ENCODE assay signal across 35 cellular contexts in the genomic region with DNA sequence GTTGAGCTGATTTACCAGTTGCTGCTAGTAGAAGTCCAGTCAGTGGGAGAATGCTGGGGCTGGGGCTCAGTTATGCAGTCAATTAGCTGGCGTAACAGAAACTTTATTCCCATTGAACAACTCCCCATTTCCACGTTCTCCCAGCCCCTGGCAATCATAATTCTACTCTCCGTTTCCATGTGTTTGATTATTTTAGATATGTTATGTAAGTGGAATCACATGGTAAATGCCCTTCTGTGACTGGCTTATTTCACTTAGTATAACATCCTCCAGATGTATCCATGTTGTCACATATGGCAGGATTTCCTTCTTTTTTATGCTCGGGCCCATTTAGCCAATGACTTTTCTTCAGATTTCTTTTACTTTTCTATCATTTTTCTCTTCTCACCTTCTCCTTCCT.
"Had no signal": no experiment of that assay in that cellular context is flagged by ENCODE, and none has a peak within 500 bp of the region (broad histone marks: within the 10 kb centered on the region; RNA-seq: fewer than 3 reads in every experiment).

No MANE protein-coding gene starts in this region.

- H3K27me3 Mint-ChIP-seq: activated CD4-positive, alpha-beta memory T cell treated with anti-CD3 and anti-CD28 coated beads, Interleukin-2, amount 10 ng/mL, durations not matched to agents 7 days and 5 days; activated naive CD4-positive, alpha-beta T cell treated with anti-CD3 and anti-CD28 coated beads, Interleukin-2, amount 50 U/mL, for 24 hours; activated naive CD8-positive, alpha-beta T cell; activated T-cell treated with anti-CD3 and anti-CD28 coated beads, Interleukin-2, amount 50 U/mL, for 24 hours had no signal

- H3K9me3 Mint-ChIP-seq: activated CD4-positive, alpha-beta memory T cell treated with anti-CD3 and anti-CD28 coated beads, Interleukin-2, amount 10 ng/mL, durations not matched to agents 7 days and 5 days; activated naive CD4-positive, alpha-beta T cell treated with anti-CD3 and anti-CD28 coated beads, Interleukin-2, amount 10 ng/mL, durations not matched to agents 7 days and 5 days; activated naive CD4-positive, alpha-beta T cell treated with anti-CD3 and anti-CD28 coated beads, Interleukin-2, amount 50 U/mL, for 24 hours; activated naive CD8-positive, alpha-beta T cell treated with anti-CD3 and anti-CD28 coated beads, Interleukin-2, amount 10 ng/mL, durations not matched to agents 7 days and 5 days; activated T-cell treated with anti-CD3 and anti-CD28 coated beads, Interleukin-2, amount 50 U/mL, for 24 hours; activated T-helper 2 cell treated with anti-CD3 and anti-CD28 coated beads, Interferon-gamma antibody, Interleukin-2, Interleukin-4, amounts not matched to agents 10 μg/mL and 5 μg/mL and 100 μg/mL, durations not matched to agents 14 hours and 24 hours and 36 hours; T-helper 1 cell treated with Interleukin-12 subunit alpha and Interleukin-12 subunit beta and Interleukin-4 antibody, amounts not matched to agents 30 μg/mL and 1 μg/mL, for 36 hours; T-helper 2 cell treated with Interferon-gamma antibody and Interleukin-4, amounts not matched to agents 5 μg/mL and 100 μg/mL, for 36 hours; WTC11 had no signal

- H3K27me3 ChIP-seq: adrenal gland, body of pancreas, brain microvascular endothelial cell, breast epithelium had no signal

- H3K36me3 Mint-ChIP-seq: activated CD8-positive, alpha-beta memory T cell treated with anti-CD3 and anti-CD28 coated beads, Interleukin-2, amount 10 ng/mL, durations not matched to agents 7 days and 5 days; activated naive CD4-positive, alpha-beta T cell treated with anti-CD3 and anti-CD28 coated beads, Interleukin-2, amount 10 ng/mL, durations not matched to agents 7 days and 5 days; activated naive CD4-positive, alpha-beta T cell treated with anti-CD3 and anti-CD28 coated beads, Interleukin-2, amount 50 U/mL, for 24 hours; activated naive CD8-positive, alpha-beta T cell; activated naive CD8-positive, alpha-beta T cell treated with anti-CD3 and anti-CD28 coated beads, Interleukin-2, amount 10 ng/mL, durations not matched to agents 7 days and 5 days; WTC11 had no signal

- H3K27ac ChIP-seq: adrenal gland, body of pancreas, brain microvascular endothelial cell, breast epithelium, WERI-Rb-1 had no signal

- H3K4me1 Mint-ChIP-seq: activated CD4-positive, alpha-beta memory T cell treated with anti-CD3 and anti-CD28 coated beads, Interleukin-2, amount 10 ng/mL, durations not matched to agents 7 days and 5 days; activated CD4-positive, alpha-beta T cell treated with anti-CD3 and anti-CD28 coated beads for 36 hours; activated CD4-positive, alpha-beta T cell treated with anti-CD3 and anti-CD28 coated beads, Interleukin-2, amount 10 ng/mL, durations not matched to agents 7 days and 5 days; activated CD8-positive, alpha-beta memory T cell treated with anti-CD3 and anti-CD28 coated beads, Interleukin-2, amount 10 ng/mL, durations not matched to agents 7 days and 5 days; activated naive CD4-positive, alpha-beta T cell treated with anti-CD3 and anti-CD28 coated beads, Interleukin-2, amount 10 ng/mL, durations not matched to agents 7 days and 5 days; activated naive CD4-positive, alpha-beta T cell treated with anti-CD3 and anti-CD28 coated beads, Interleukin-2, amount 50 U/mL, for 24 hours; activated naive CD8-positive, alpha-beta T cell treated with anti-CD3 and anti-CD28 coated beads, Interleukin-2, amount 10 ng/mL, durations not matched to agents 7 days and 5 days had no signal

- H3K36me3 ChIP-seq: adrenal gland, brain microvascular endothelial cell, breast epithelium, WERI-Rb-1 had no signal

- H3K9me3 ChIP-seq: adrenal gland, body of pancreas, breast epithelium had no signal

- H3K27ac Mint-ChIP-seq: activated CD4-positive, alpha-beta memory T cell treated with anti-CD3 and anti-CD28 coated beads, Interleukin-2, amount 10 ng/mL, durations not matched to agents 7 days and 5 days; activated CD4-positive, alpha-beta T cell treated with anti-CD3 and anti-CD28 coated beads for 36 hours; activated CD4-positive, alpha-beta T cell treated with anti-CD3 and anti-CD28 coated beads, Interleukin-2, amount 10 ng/mL, durations not matched to agents 7 days and 5 days; activated CD8-positive, alpha-beta memory T cell treated with anti-CD3 and anti-CD28 coated beads, Interleukin-2, amount 10 ng/mL, durations not matched to agents 7 days and 5 days; activated CD8-positive, alpha-beta T cell treated with anti-CD3 and anti-CD28 coated beads, Interleukin-2, amount 10 ng/mL, durations not matched to agents 7 days and 5 days; activated naive CD4-positive, alpha-beta T cell treated with anti-CD3 and anti-CD28 coated beads, Interleukin-2, amount 10 ng/mL, durations not matched to agents 7 days and 5 days; activated naive CD4-positive, alpha-beta T cell treated with anti-CD3 and anti-CD28 coated beads, Interleukin-2, amount 50 U/mL, for 24 hours; activated naive CD8-positive, alpha-beta T cell; activated naive CD8-positive, alpha-beta T cell treated with anti-CD3 and anti-CD28 coated beads, Interleukin-2, amount 10 ng/mL, durations not matched to agents 7 days and 5 days; activated T-cell treated with anti-CD3 and anti-CD28 coated beads, Interleukin-2, amount 50 U/mL, for 24 hours; activated T-helper 2 cell treated with anti-CD3 and anti-CD28 coated beads, Interferon-gamma antibody, Interleukin-2, Interleukin-4, amounts not matched to agents 10 μg/mL and 5 μg/mL and 100 μg/mL, durations not matched to agents 14 hours and 24 hours and 36 hours; T-helper 1 cell treated with Interleukin-12 subunit alpha and Interleukin-12 subunit beta and Interleukin-4 antibody, amounts not matched to agents 30 μg/mL and 1 μg/mL, for 36 hours; T-helper 2 cell treated with Interferon-gamma antibody and Interleukin-4, amounts not matched to agents 5 μg/mL and 100 μg/mL, for 36 hours; WTC11 had no signal

- ATAC-seq: activated CD4-positive, alpha-beta T cell treated with anti-CD3 and anti-CD28 coated beads for 36 hours; activated CD4-positive, CD25-positive, alpha-beta regulatory T cell treated with anti-CD3 and anti-CD28 coated beads, Interleukin-2, amount 50 U/mL, for 24 hours; activated CD8-positive, alpha-beta memory T cell treated with anti-CD3 and anti-CD28 coated beads, Interleukin-2, amount 10 ng/mL, durations not matched to agents 7 days and 5 days; activated CD8-positive, alpha-beta T cell treated with anti-CD3 and anti-CD28 coated beads, Interleukin-2, amount 10 ng/mL, durations not matched to agents 7 days and 5 days; body of pancreas; WTC11 had no signal

- DNase-seq: activated CD4-positive, alpha-beta memory T cell treated with anti-CD3 and anti-CD28 coated beads, Interleukin-2, amount 10 ng/mL, durations not matched to agents 7 days and 5 days; activated CD4-positive, alpha-beta T cell treated with anti-CD3 and anti-CD28 coated beads for 1 hour; activated CD4-positive, alpha-beta T cell treated with anti-CD3 and anti-CD28 coated beads for 36 hours; activated CD4-positive, alpha-beta T cell treated with anti-CD3 and anti-CD28 coated beads for 48 hours; activated CD4-positive, alpha-beta T cell treated with anti-CD3 and anti-CD28 coated beads, Interleukin-2, amount 10 ng/mL, durations not matched to agents 7 days and 5 days; activated CD4-positive, alpha-beta T cell treated with anti-CD3 and anti-CD28 coated beads, Interleukin-2, amount 50 U/mL, for 48 hours; activated CD4-positive, CD25-positive, alpha-beta regulatory T cell; activated CD8-positive, alpha-beta memory T cell treated with anti-CD3 and anti-CD28 coated beads for 24 hours; activated CD8-positive, alpha-beta memory T cell treated with anti-CD3 and anti-CD28 coated beads, Interleukin-2, amount 10 ng/mL, durations not matched to agents 7 days and 5 days; activated CD8-positive, alpha-beta memory T cell treated with anti-CD3 and anti-CD28 coated beads, Interleukin-2, amount 50 U/mL, for 48 hours; activated CD8-positive, alpha-beta T cell treated with anti-CD3 and anti-CD28 coated beads, Interleukin-2, amount 10 ng/mL, durations not matched to agents 7 days and 5 days; activated effector memory CD4-positive, alpha-beta T cell treated with Interleukin-2 at 50 U/mL for 16 hours; activated gamma-delta T cell; activated naive CD4-positive, alpha-beta T cell treated with anti-CD3 and anti-CD28 coated beads, Interleukin-2, amount 10 ng/mL, durations not matched to agents 7 days and 5 days; activated naive CD4-positive, alpha-beta T cell treated with Interleukin-2 at 50 U/mL for 16 hours; activated naive CD8-positive, alpha-beta T cell treated with anti-CD3 and anti-CD28 coated beads, Interleukin-2, amount 10 ng/mL, durations not matched to agents 7 days and 5 days; activated T-cell treated with anti-CD3 and anti-CD28 coated beads, Interleukin-2, amount 50 U/mL, for 24 hours; activated T-cell treated with anti-CD3 and anti-CD28 coated beads, Interleukin-2, amount 50 U/mL, for 48 hours; adrenal gland; amniotic stem cell; aorta; body of pancreas; brain microvascular endothelial cell; central memory CD4-positive, alpha-beta T cell; T-helper 2 cell; T-helper 9 cell; WERI-Rb-1 had no signal

- H3K4me3 ChIP-seq: adrenal gland, body of pancreas, breast epithelium had no signal

- H3K4me1 ChIP-seq: adrenal gland, body of pancreas, breast epithelium had no signal

- H3K4me3 Mint-ChIP-seq: activated CD4-positive, alpha-beta memory T cell treated with anti-CD3 and anti-CD28 coated beads, Interleukin-2, amount 10 ng/mL, durations not matched to agents 7 days and 5 days; activated CD4-positive, alpha-beta T cell treated with anti-CD3 and anti-CD28 coated beads for 36 hours; activated CD4-positive, alpha-beta T cell treated with anti-CD3 and anti-CD28 coated beads, Interleukin-2, amount 10 ng/mL, durations not matched to agents 7 days and 5 days; activated CD8-positive, alpha-beta memory T cell treated with anti-CD3 and anti-CD28 coated beads, Interleukin-2, amount 10 ng/mL, durations not matched to agents 7 days and 5 days; activated CD8-positive, alpha-beta T cell treated with anti-CD3 and anti-CD28 coated beads, Interleukin-2, amount 10 ng/mL, durations not matched to agents 7 days and 5 days; activated naive CD4-positive, alpha-beta T cell treated with anti-CD3 and anti-CD28 coated beads, Interleukin-2, amount 10 ng/mL, durations not matched to agents 7 days and 5 days; activated naive CD4-positive, alpha-beta T cell treated with anti-CD3 and anti-CD28 coated beads, Interleukin-2, amount 50 U/mL, for 24 hours; activated naive CD8-positive, alpha-beta T cell; activated naive CD8-positive, alpha-beta T cell treated with anti-CD3 and anti-CD28 coated beads, Interleukin-2, amount 10 ng/mL, durations not matched to agents 7 days and 5 days; activated T-cell treated with anti-CD3 and anti-CD28 coated beads, Interleukin-2, amount 50 U/mL, for 24 hours; T-helper 1 cell treated with Interleukin-12 subunit alpha and Interleukin-12 subunit beta and Interleukin-4 antibody, amounts not matched to agents 30 μg/mL and 1 μg/mL, for 36 hours; T-helper 2 cell treated with Interferon-gamma antibody and Interleukin-4, amounts not matched to agents 5 μg/mL and 100 μg/mL, for 36 hours; WTC11 had no signal
